26 cellular contexts compared by ENCODE assay signal in genomic region chr3:73813978-73814292, GRCh38.
"Had no signal": no experiment of that assay in that cellular context is flagged by ENCODE, and none has a peak within 500 bp of the region (broad histone marks: within the 10 kb centered on the region; RNA-seq: fewer than 3 reads in every experiment).

No MANE protein-coding gene starts in this region.

- H3K4me1 Mint-ChIP-seq: activated CD4-positive, alpha-beta T cell treated with anti-CD3 and anti-CD28 coated beads, Interleukin-2, amount 10 ng/mL, durations not matched to agents 7 days and 5 days; activated T-helper 17 cell treated with anti-CD3 and anti-CD28 coated beads, Interleukin-2, amount 50 U/mL, for 72 hours; central memory CD8-positive, alpha-beta T cell had no signal

- H3K4me3 ChIP-seq: coronary artery, dorsolateral prefrontal cortex had no signal

- H3K4me3 Mint-ChIP-seq: activated CD4-positive, alpha-beta T cell treated with anti-CD3 and anti-CD28 coated beads, Interleukin-2, amount 10 ng/mL, durations not matched to agents 7 days and 5 days; activated CD8-positive, alpha-beta T cell treated with anti-CD3 and anti-CD28 coated beads for 36 hours; activated naive CD8-positive, alpha-beta T cell; activated T-cell treated with anti-CD3 and anti-CD28 coated beads, Interleukin-2, amount 50 U/mL, for 4 hours; activated T-helper 17 cell treated with anti-CD3 and anti-CD28 coated beads, Interleukin-2, amount 50 U/mL, for 72 hours; central memory CD8-positive, alpha-beta T cell; dendritic cell treated with granulocyte-macrophage colony-stimulating factor and Interleukin-4, amounts not matched to agents 40 ng/mL and 50 ng/mL, for 4 days; endodermal cell; WTC11 had no signal

- H3K27ac ChIP-seq: brain microvascular endothelial cell, coronary artery, dorsolateral prefrontal cortex had no signal

- H3K27me3 ChIP-seq: brain microvascular endothelial cell, dorsolateral prefrontal cortex had no signal

- H3K36me3 ChIP-seq: brain microvascular endothelial cell had no signal

- H3K27ac Mint-ChIP-seq: activated CD4-positive, alpha-beta T cell treated with anti-CD3 and anti-CD28 coated beads, Interleukin-2, amount 10 ng/mL, durations not matched to agents 7 days and 5 days; activated CD8-positive, alpha-beta T cell treated with anti-CD3 and anti-CD28 coated beads for 36 hours; activated naive CD8-positive, alpha-beta T cell; activated T-helper 17 cell treated with anti-CD3 and anti-CD28 coated beads, Interleukin-2, amount 50 U/mL, for 72 hours; dendritic cell treated with granulocyte-macrophage colony-stimulating factor and Interleukin-4, amounts not matched to agents 40 ng/mL and 50 ng/mL, for 4 days; endodermal cell; WTC11 had no signal

- H3K27me3 Mint-ChIP-seq: activated CD4-positive, alpha-beta T cell treated with anti-CD3 and anti-CD28 coated beads, Interleukin-2, amount 10 ng/mL, durations not matched to agents 7 days and 5 days; activated CD8-positive, alpha-beta T cell treated with anti-CD3 and anti-CD28 coated beads for 36 hours; activated naive CD8-positive, alpha-beta T cell; activated T-helper 17 cell treated with anti-CD3 and anti-CD28 coated beads, Interleukin-2, amount 50 U/mL, for 72 hours; central memory CD8-positive, alpha-beta T cell; dendritic cell treated with granulocyte-macrophage colony-stimulating factor and Interleukin-4, amounts not matched to agents 40 ng/mL and 50 ng/mL, for 4 days had no signal

- H3K36me3 Mint-ChIP-seq: activated naive CD8-positive, alpha-beta T cell had no signal

- DNase-seq: activated CD4-positive, alpha-beta T cell treated with anti-CD3 and anti-CD28 coated beads for 1 hour; activated CD4-positive, alpha-beta T cell treated with anti-CD3 and anti-CD28 coated beads for 4 hours; activated CD4-positive, alpha-beta T cell treated with anti-CD3 and anti-CD28 coated beads, Interleukin-2, amount 10 ng/mL, durations not matched to agents 7 days and 5 days; activated CD4-positive, alpha-beta T cell treated with anti-CD3 and anti-CD28 coated beads, Interleukin-2, amount 50 U/mL, for 4 hours; activated CD8-positive, alpha-beta memory T cell treated with anti-CD3 and anti-CD28 coated beads for 24 hours; activated CD8-positive, alpha-beta T cell treated with anti-CD3 and anti-CD28 coated beads for 36 hours; activated effector memory CD4-positive, alpha-beta T cell treated with Interleukin-2 at 50 U/mL for 16 hours; activated gamma-delta T cell treated with Interleukin-2 at 50 U/mL for 16 hours; activated naive CD4-positive, alpha-beta T cell treated with anti-CD3 and anti-CD28 coated beads, Interleukin-2, amount 50 U/mL, for 16 hours; activated naive CD4-positive, alpha-beta T cell treated with Interleukin-2 at 50 U/mL for 16 hours; activated T-cell treated with anti-CD3 and anti-CD28 coated beads, Interleukin-2, amount 50 U/mL, for 4 hours; amniotic stem cell; anterior cingulate cortex; brain microvascular endothelial cell; dorsolateral prefrontal cortex; effector memory CD4-positive, alpha-beta T cell; endodermal cell; glutamatergic neuron; T-helper 2 cell had no signal

- ATAC-seq: activated CD8-positive, alpha-beta T cell treated with anti-CD3 and anti-CD28 coated beads for 36 hours; activated T-cell treated with anti-CD3 and anti-CD28 coated beads, Interleukin-2, amount 50 U/mL, for 4 hours; activated T-helper 17 cell treated with anti-CD3 and anti-CD28 coated beads, Interleukin-2, amount 50 U/mL, for 72 hours; esophagus mucosa; WTC11 had no signal
